Comparison of ENCODE assay signal across 13 cellular contexts in genomic region chr19:11227201-11227886, GRCh38. TPM values are rescaled to one million over a fixed set of nuclear protein-coding genes. Genes with fewer than 3 reads are reported as not detected.
DNase-seq lines count a peak whose midpoint lies in the region; ATAC-seq and TF ChIP-seq lines count a peak whose summit lies in the region.
"Had no signal": no experiment of that assay in that cellular context is flagged by ENCODE, and none has a peak within 500 bp of the region (broad histone marks: within the 10 kb centered on the region; RNA-seq: fewer than 3 reads in every experiment).

No MANE protein-coding gene starts in this region.

- H3K9me3 ChIP-seq in CD4-positive, alpha-beta memory T cell (ENCODE audit: control insufficient read depth in 1 of 2, low read length in 2 of 2): no peaks in the 10 kb centered on the region

- peaks cover 2 to 3% of the 10 kb centered on the region in 2 donors for H3K27me3 Mint-ChIP-seq in CD4-positive, alpha-beta memory T cell
- H3K27me3 Mint-ChIP-seq: activated CD4-positive, alpha-beta T cell treated with anti-CD3 and anti-CD28 coated beads, Interleukin-2, amount 10 ng/mL, durations not matched to agents 24 days and 14 days had no signal

- no peak overlapping the region for H3K27ac ChIP-seq in RWPE1
- H3K27ac ChIP-seq in CD4-positive, alpha-beta memory T cell (ENCODE audit: low read depth, low read length): no peak overlapping the region

- CTCF ChIA-PET in BJ (lab: Yijun Ruan, JAX): interaction anchor here (1.0 to 3.4 kb wide), 3 partner anchors 13 to 59 kb away, joined by 3 to 16 read pairs (median 5); no protein-coding TSS in a partner anchor
- CTCF ChIA-PET in RWPE1 (lab: Yijun Ruan, JAX): no interaction called here
- CTCF ChIA-PET in CD4-positive, alpha-beta memory T cell (lab: Charles Lee; ENCODE audit: partially characterized antibody): no interaction called here

- no peak overlapping the region for H3K27ac Mint-ChIP-seq in CD4-positive, alpha-beta memory T cell
- H3K27ac Mint-ChIP-seq: activated CD4-positive, alpha-beta T cell treated with anti-CD3 and anti-CD28 coated beads, Interleukin-2, amount 10 ng/mL, durations not matched to agents 24 days and 14 days had no signal

- ATAC-seq in GM19397 (IDR thresholded peaks at IDR 0.05; ENCODE audit: unreplicated experiment): no peak

- no peak overlapping the region for H3K4me3 ChIP-seq in BJ (ENCODE audit: low read depth, low read length)
- no peak overlapping the region for H3K4me3 ChIP-seq in GM12875 (ENCODE audit: low read depth, low read length)
- H3K4me3 ChIP-seq in CD4-positive, alpha-beta memory T cell (ENCODE audit: low read length in 2 of 2): no peak overlapping the region

- H3K4me1 ChIP-seq in CD4-positive, alpha-beta memory T cell (ENCODE audit: insufficient read depth, low read length): no peaks in the 10 kb centered on the region

- H3K9me3 Mint-ChIP-seq in CD4-positive, alpha-beta memory T cell: peaks cover 0 to 3% (median 0%) of the 10 kb centered on the region in 8 donors
- H3K9me3 Mint-ChIP-seq: activated CD4-positive, alpha-beta T cell treated with anti-CD3 and anti-CD28 coated beads, Interleukin-2, amount 10 ng/mL, durations not matched to agents 24 days and 14 days had no signal

- peak; percentile 23 for TF ChIP-seq CTCF in BJ (IDR thresholded peaks at IDR 0.05; ENCODE audit: insufficient read depth, low read depth, low read length)
- peak; percentile 34; the same call in 1 of the 2 replicates for TF ChIP-seq CTCF in GM12875 (IDR thresholded peaks at IDR 0.05; ENCODE audit: borderline replicate concordance, insufficient read depth, low read depth, low read length)
- TF ChIP-seq CTCF in RWPE1 (conservative IDR thresholded peaks at IDR 0.05; ENCODE audit: low read depth): no peak

- H3K36me3 ChIP-seq in BJ (ENCODE audit: control insufficient read depth, insufficient read depth, low read length): peaks cover 12% of the 10 kb centered on the region
- no peaks in the 10 kb centered on the region for H3K36me3 ChIP-seq in CD4-positive, alpha-beta memory T cell (ENCODE audit: insufficient read depth, low read length)

- no peaks in the 10 kb centered on the region for H3K4me1 Mint-ChIP-seq in CD4-positive, alpha-beta memory T cell
- H3K4me1 Mint-ChIP-seq: activated CD4-positive, alpha-beta T cell treated with anti-CD3 and anti-CD28 coated beads, Interleukin-2, amount 10 ng/mL, durations not matched to agents 24 days and 14 days had no signal

- H3K36me3 Mint-ChIP-seq in CD4-positive, alpha-beta memory T cell: no peaks in the 10 kb centered on the region

- intact Hi-C loops in CD4-positive, alpha-beta memory T cell (cut with micrococcal nuclease): no loop called here

- POLR2A ChIA-PET in BJ (lab: Charles Lee): interaction anchor here (0.6 kb wide), 1 partner anchor 258 kb away, joined by 5 read pairs; no protein-coding TSS in a partner anchor
- POLR2A ChIA-PET in RWPE1 (lab: Yijun Ruan, JAX; ENCODE audit: low non-redundant PET): no interaction called here
- POLR2A ChIA-PET in CD4-positive, alpha-beta memory T cell (lab: Charles Lee; ENCODE audit: partially characterized antibody): no interaction called here

- DNase-seq in BJ (ENCODE audit: low read depth) (no peak), RWPE1 (ENCODE audit: low spot score) (peak; percentile 48), iPS DF 19.7 (ENCODE audit: low read depth, low spot score) (peak; percentile 85), NCI-H1092 treated with DMSO at 0.1 percent for 48 hours (lab: John Stamatoyannopoulos, UW) (no peak)
- DNase-seq in CD4-positive, alpha-beta memory T cell: no peak
- no peak for DNase-seq in activated CD8-positive, alpha-beta memory T cell treated with anti-CD3 and anti-CD28 coated beads, Interleukin-2, amount 50 U/mL, for 4 hours
- DNase-seq: activated CD4-positive, alpha-beta T cell treated with anti-CD3 and anti-CD28 coated beads, Interleukin-2, amount 10 ng/mL, durations not matched to agents 24 days and 14 days; erythroblast; left cardiac atrium; posterior cingulate gyrus had no signal

- no peak overlapping the region for H3K4me3 Mint-ChIP-seq in CD4-positive, alpha-beta memory T cell
- H3K4me3 Mint-ChIP-seq: activated CD4-positive, alpha-beta T cell treated with anti-CD3 and anti-CD28 coated beads, Interleukin-2, amount 10 ng/mL, durations not matched to agents 24 days and 14 days had no signal

- no peaks in the 10 kb centered on the region for H3K27me3 ChIP-seq in BJ (ENCODE audit: control insufficient read depth, insufficient read depth, low read length)
- no peaks in the 10 kb centered on the region for H3K27me3 ChIP-seq in CD4-positive, alpha-beta memory T cell (ENCODE audit: insufficient read depth, low read length)

RNA-seq across cellular contexts. Expression of gene ANGPTL8, which starts 12.1 kb away (rescaled TPM):
- not detected in 2 replicates for polyA plus RNA-seq in BJ (2011; rRNA removed)
- polyA minus RNA-seq in BJ (2011; rRNA and poly(A)+ RNA removed): not detected in 2 replicates
- not detected for total RNA-seq in CD4-positive, alpha-beta memory T cell
- not detected for polyA plus RNA-seq in CD4-positive, alpha-beta memory T cell
- total RNA-seq: activated CD4-positive, alpha-beta T cell treated with anti-CD3 and anti-CD28 coated beads, Interleukin-2, amount 10 ng/mL, durations not matched to agents 24 days and 14 days; G401 had no signal

RNA-seq across cellular contexts. Expression of gene KANK2, which starts 30.0 kb away (rescaled TPM):
- 113 and 176 TPM in 2 replicates for polyA plus RNA-seq in BJ (2011; rRNA removed)
- polyA minus RNA-seq in BJ (2011; rRNA and poly(A)+ RNA removed): 199 and 254 TPM in 2 replicates
- under 1 TPM; 0.39 to 0.52 TPM for total RNA-seq in CD4-positive, alpha-beta memory T cell
- polyA plus RNA-seq in CD4-positive, alpha-beta memory T cell: under 1 TPM in 1 of 2 donors, not detected in 1; 0.17 TPM

RNA-seq across cellular contexts. Expression of gene DOCK6, which starts 35.0 kb away (rescaled TPM):
- polyA plus RNA-seq in BJ (2011; rRNA removed): 9.1 and 15.2 TPM in 2 replicates
- polyA minus RNA-seq in BJ (2011; rRNA and poly(A)+ RNA removed): 13.6 and 18.0 TPM in 2 replicates
- under 1 TPM; 0.30 to 0.64 TPM for total RNA-seq in CD4-positive, alpha-beta memory T cell
- polyA plus RNA-seq in CD4-positive, alpha-beta memory T cell: not detected

Comparison
In these comparisons a context has a peak if more than half of its experiments do, and no peak if none do; other contexts are left out.
1. DNase-seq: peak in RWPE1 (single experiment) and iPS DF 19.7 (single experiment); none in BJ (single experiment), NCI-H1092 treated with DMSO at 0.1 percent for 48 hours (single experiment), CD4-positive, alpha-beta memory T cell (0 of 5) and activated CD8-positive, alpha-beta memory T cell treated with anti-CD3 and anti-CD28 coated beads, Interleukin-2, amount 50 U/mL, for 4 hours (single experiment).
2. RNA of gene KANK2, which starts 30.0 kb away (polyA plus RNA-seq): 113 to 176 TPM in BJ; 0.17 TPM in CD4-positive, alpha-beta memory T cell; every median in the first group is over 10 times any median in the second.